ENCODE assay signal across 8 cellular contexts in genomic region chr11:64878223-64878493, GRCh38. TPM values are rescaled to one million over a fixed set of nuclear protein-coding genes. Genes with fewer than 3 reads are reported as not detected.
A peak's percentile ranks its signal among the peaks of the same experiment; 100 is the strongest.
DNase-seq lines count a peak whose midpoint lies in the region; ATAC-seq and TF ChIP-seq lines count a peak whose summit lies in the region.

No MANE protein-coding gene starts in this region.

- peaks cover 4% of the 10 kb centered on the region for H3K36me3 Mint-ChIP-seq in natural killer cell treated with Interleukin-12 subunit alpha and Interleukin-12 subunit beta and Interleukin-15 and Interleukin-18, amount 100 ng/mL, for 72 hours

- DNase-seq in NCI-H748 (lab: John Stamatoyannopoulos, UW; ENCODE audit: unreplicated experiment) (peak; percentile 77), NCI-H748 treated with DMSO at 0.1 percent for 48 hours (lab: John Stamatoyannopoulos, UW) (no peak), NCI-H1417 treated with DMSO at 0.1 percent for 48 hours (lab: John Stamatoyannopoulos, UW) (no peak), NCI-H2196 (lab: John Stamatoyannopoulos, UW; ENCODE audit: unreplicated experiment) (no peak), mucosa of gallbladder (ENCODE audit: low spot score) (no peak)
- DNase-seq in natural killer cell treated with Interleukin-12 subunit alpha and Interleukin-12 subunit beta and Interleukin-15 and Interleukin-18, amount 100 ng/mL, for 72 hours (ENCODE audit: low spot score), result no peak

- no peak for TF ChIP-seq CTCF in OCI-LY1 (IDR thresholded peaks at IDR 0.05; ENCODE audit: low read length)

- H3K27me3 Mint-ChIP-seq in natural killer cell treated with Interleukin-12 subunit alpha and Interleukin-12 subunit beta and Interleukin-15 and Interleukin-18, amount 100 ng/mL, for 72 hours, result no peaks in the 10 kb centered on the region

- H3K36me3 ChIP-seq in OCI-LY1 (ENCODE audit: insufficient read depth, low read length) (peaks cover 20% of the 10 kb centered on the region; the same call in 1 of the 2 replicates), endocrine pancreas (ENCODE audit: control insufficient read depth, insufficient read depth, low read length) (no peaks in the 10 kb centered on the region)

- no peak overlapping the region for H2AFZ ChIP-seq in OCI-LY1 (ENCODE audit: low read length)

- peaks cover 84% of the 10 kb centered on the region for H3K4me1 ChIP-seq in OCI-LY1 (ENCODE audit: insufficient read depth, low read length, severe bottlenecking)
- H3K4me1 ChIP-seq in endocrine pancreas (ENCODE audit: control insufficient read depth, insufficient read depth, low read length), result no peaks in the 10 kb centered on the region

- peak overlapping the region; percentile 89 for H3K4me2 ChIP-seq in OCI-LY1 (ENCODE audit: low read length)

- peak overlapping the region; percentile 97 to 99 for H3K27ac Mint-ChIP-seq in natural killer cell treated with Interleukin-12 subunit alpha and Interleukin-12 subunit beta and Interleukin-15 and Interleukin-18, amount 100 ng/mL, for 72 hours

- no peak for ATAC-seq in natural killer cell treated with Interleukin-12 subunit alpha and Interleukin-12 subunit beta and Interleukin-15 and Interleukin-18, amount 100 ng/mL, for 72 hours

- H3K9ac ChIP-seq in OCI-LY1 (ENCODE audit: low read length), result peak overlapping the region; percentile 96
- peak overlapping the region; percentile 70 for H3K9ac ChIP-seq in endocrine pancreas (ENCODE audit: control insufficient read depth, insufficient read depth, low read length)

- H3K9me3 Mint-ChIP-seq in natural killer cell treated with Interleukin-12 subunit alpha and Interleukin-12 subunit beta and Interleukin-15 and Interleukin-18, amount 100 ng/mL, for 72 hours, result no peaks in the 10 kb centered on the region

- H4K20me1 ChIP-seq in OCI-LY1 (ENCODE audit: insufficient read depth, low read length), result no peaks in the 10 kb centered on the region

- H3K27ac ChIP-seq in OCI-LY1 (ENCODE audit: low read depth, low read length, poor library complexity, severe bottlenecking), result peak overlapping the region; percentile 89

- H3K9me3 ChIP-seq in OCI-LY1 (ENCODE audit: low read length) (no peaks in the 10 kb centered on the region), endocrine pancreas (ENCODE audit: control insufficient read depth, low read length) (no peaks in the 10 kb centered on the region)

- H3K79me2 ChIP-seq in OCI-LY1 (ENCODE audit: insufficient read depth, low read length), result peaks cover 29% of the 10 kb centered on the region

- peaks cover 61 to 67% of the 10 kb centered on the region in 2 donors for H3K4me1 Mint-ChIP-seq in natural killer cell treated with Interleukin-12 subunit alpha and Interleukin-12 subunit beta and Interleukin-15 and Interleukin-18, amount 100 ng/mL, for 72 hours (ENCODE audit: low read depth in 2 of 2)

- peak overlapping the region; percentile 99 for H3K4me3 Mint-ChIP-seq in natural killer cell treated with Interleukin-12 subunit alpha and Interleukin-12 subunit beta and Interleukin-15 and Interleukin-18, amount 100 ng/mL, for 72 hours

- no peaks in the 10 kb centered on the region; the same call in 1 of the 2 replicates for H3F3A ChIP-seq in OCI-LY1 (ENCODE audit: insufficient read depth, low read length)

- no peaks in the 10 kb centered on the region for H3K9me2 ChIP-seq in OCI-LY1 (ENCODE audit: low read depth, low read length)

- H3K27me3 ChIP-seq in OCI-LY1 (ENCODE audit: insufficient read depth, low read length) (no peaks in the 10 kb centered on the region), endocrine pancreas (ENCODE audit: control insufficient read depth, insufficient read depth, low read length) (no peaks in the 10 kb centered on the region)

- H3K4me3 ChIP-seq in OCI-LY1 (ENCODE audit: low read depth, low read length, poor library complexity, severe bottlenecking), result peak overlapping the region; percentile 98
- H3K4me3 ChIP-seq in endocrine pancreas (ENCODE audit: control insufficient read depth, insufficient read depth, low read length), result no peak overlapping the region

RNA-seq across cellular contexts. Expression of gene EHD1, which starts 0.3 kb away (rescaled TPM):
- total RNA-seq in natural killer cell treated with Interleukin-12 subunit alpha and Interleukin-12 subunit beta and Interleukin-15 and Interleukin-18, amount 100 ng/mL, for 72 hours, result 100 to 1,000 TPM; 202 to 235 TPM
- 85.6 TPM for total RNA-seq in mucosa of gallbladder

RNA-seq across cellular contexts. Expression of gene CDC42BPG, which starts 33.7 kb away (rescaled TPM):
- total RNA-seq in natural killer cell treated with Interleukin-12 subunit alpha and Interleukin-12 subunit beta and Interleukin-15 and Interleukin-18, amount 100 ng/mL, for 72 hours, result 1 to 10 TPM in 1 of 2 donors, under 1 TPM in 1; 0.59 to 1.9 TPM
- 37.1 TPM for total RNA-seq in mucosa of gallbladder

RNA-seq across cellular contexts. Expression of gene ATG2A, which starts 38.9 kb away (rescaled TPM):
- 10 to 100 TPM; 24.1 to 31.9 TPM for total RNA-seq in natural killer cell treated with Interleukin-12 subunit alpha and Interleukin-12 subunit beta and Interleukin-15 and Interleukin-18, amount 100 ng/mL, for 72 hours
- total RNA-seq in mucosa of gallbladder, result 39.3 TPM

RNA-seq across cellular contexts. Expression of gene PPP2R5B, which starts 46.3 kb away (rescaled TPM):
- total RNA-seq in natural killer cell treated with Interleukin-12 subunit alpha and Interleukin-12 subunit beta and Interleukin-15 and Interleukin-18, amount 100 ng/mL, for 72 hours, result 10 to 100 TPM; 32.6 to 35.6 TPM
- total RNA-seq in mucosa of gallbladder, result 44.1 TPM

RNA-seq across cellular contexts. Expression of gene GPHA2, which starts 57.5 kb away (rescaled TPM):
- not detected for total RNA-seq in natural killer cell treated with Interleukin-12 subunit alpha and Interleukin-12 subunit beta and Interleukin-15 and Interleukin-18, amount 100 ng/mL, for 72 hours
- 1.3 TPM for total RNA-seq in mucosa of gallbladder

Comparison
In these comparisons a context has a peak if more than half of its experiments do, and no peak if none do; other contexts are left out.
1. RNA of gene CDC42BPG, which starts 33.7 kb away (total RNA-seq): 37.1 TPM in mucosa of gallbladder (single experiment); 0.59 to 1.9 TPM in natural killer cell treated with Interleukin-12 subunit alpha and Interleukin-12 subunit beta and Interleukin-15 and Interleukin-18, amount 100 ng/mL, for 72 hours; every median in the first group is over 10 times any median in the second.